Comparison of ENCODE assay signal across 11 cellular contexts in the genomic region with DNA sequence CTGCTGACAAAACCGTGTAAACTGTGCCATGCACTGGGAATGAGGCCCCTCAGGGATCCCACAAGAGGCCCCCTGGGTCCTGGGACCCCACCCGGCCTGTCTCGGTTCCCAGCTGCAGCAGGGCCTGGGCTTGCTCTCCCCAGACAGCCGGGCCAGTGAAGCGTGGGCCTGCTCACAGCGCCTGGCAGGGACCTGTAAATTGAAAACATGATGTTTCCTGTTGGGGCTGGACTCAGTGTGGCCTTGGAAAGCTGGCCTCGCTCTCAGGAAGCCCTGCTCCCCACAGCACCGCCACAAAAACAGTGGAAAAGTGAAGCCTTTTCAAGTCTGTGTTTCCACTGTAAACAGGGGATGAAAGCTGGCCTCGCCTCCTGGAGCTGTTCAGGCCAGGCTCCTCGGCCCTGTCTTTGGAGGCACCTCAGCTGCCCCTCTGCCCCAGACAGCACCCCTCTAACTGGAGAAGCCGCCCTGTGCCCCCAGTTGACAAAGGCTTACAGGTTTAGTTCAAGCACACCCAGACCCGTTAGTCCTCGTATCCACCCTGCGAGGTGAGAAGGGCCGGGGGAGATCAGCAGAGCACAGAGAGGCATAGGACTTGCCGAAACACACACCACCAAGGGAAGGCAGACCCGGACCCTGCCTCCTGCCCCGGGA.
DNase-seq lines count a peak whose midpoint lies in the region; ATAC-seq and TF ChIP-seq lines count a peak whose summit lies in the region.
"Had no signal": no experiment of that assay in that cellular context is flagged by ENCODE, and none has a peak within 500 bp of the region (broad histone marks: within the 10 kb centered on the region; RNA-seq: fewer than 3 reads in every experiment).

No MANE protein-coding gene starts in this region.

- peaks cover 0 to 4% (median 2%) of the 10 kb centered on the region in 3 donors for H3K36me3 Mint-ChIP-seq in CD8-positive, alpha-beta memory T cell
- no peaks in the 10 kb centered on the region for H3K36me3 Mint-ChIP-seq in CD4-positive, alpha-beta T cell (ENCODE audit: low read depth)

- H3K27ac Mint-ChIP-seq in CD8-positive, alpha-beta memory T cell = peak overlapping the region in 1 of 8 donors; percentile 12
- H3K27ac Mint-ChIP-seq in CD4-positive, alpha-beta T cell = no peak overlapping the region

- peak overlapping the region; percentile 38 for H3K27ac ChIP-seq in CD8-positive, alpha-beta memory T cell (ENCODE audit: low read depth, low read length)
- H3K27ac ChIP-seq in iPS-20b (ENCODE audit: low read length) = no peak overlapping the region
- no peak overlapping the region for H3K27ac ChIP-seq in CD4-positive, alpha-beta T cell (ENCODE audit: low read depth, low read length)
- H3K27ac ChIP-seq: HL-60 had no signal

- intact Hi-C loops in CD4-positive, alpha-beta T cell (cut with DNase I, micrococcal nuclease) = no loop called here

- no peaks in the 10 kb centered on the region for H3K9me3 Mint-ChIP-seq in CD8-positive, alpha-beta memory T cell
- H3K9me3 Mint-ChIP-seq in CD4-positive, alpha-beta T cell = no peaks in the 10 kb centered on the region
- H3K9me3 Mint-ChIP-seq: H9 had no signal

- POLR2A ChIA-PET in CD8-positive, alpha-beta memory T cell (lab: Charles Lee) = no interaction called here
- POLR2A ChIA-PET in CD4-positive, alpha-beta T cell (lab: Charles Lee) = no interaction called here

- H3K9ac ChIP-seq in iPS-20b (ENCODE audit: low read depth, low read length) = 0 out of 2 replicates have a peak overlapping the region, but pooled peaks have one; percentile 27

- ATAC-seq in HG03469 (IDR thresholded peaks at IDR 0.05; ENCODE audit: unreplicated experiment) (no peak), GM19452 (IDR thresholded peaks at IDR 0.05; ENCODE audit: unreplicated experiment) (no peak)
- no peak for ATAC-seq in CD4-positive, alpha-beta T cell (ENCODE audit: poor library complexity)

- no peak for DNase-seq in CD8-positive, alpha-beta memory T cell
- peak; percentile 61 for DNase-seq in astrocyte of the spinal cord (ENCODE audit: low read depth, low spot score)
- peak; percentile 39 for DNase-seq in renal cortical epithelial cell (ENCODE audit: low read depth)
- no peak for DNase-seq in NCI-H82 (lab: John Stamatoyannopoulos, UW)
- DNase-seq in CD4-positive, alpha-beta T cell = no peak
- DNase-seq: cerebellar nuclear complex, H9 had no signal

- no peak overlapping the region for H3K4me3 Mint-ChIP-seq in CD8-positive, alpha-beta memory T cell
- H3K4me3 Mint-ChIP-seq in CD4-positive, alpha-beta T cell = no peak overlapping the region
- H3K4me3 Mint-ChIP-seq: H9 had no signal

- no peaks in the 10 kb centered on the region for H3K36me3 ChIP-seq in CD8-positive, alpha-beta memory T cell (ENCODE audit: insufficient read depth, low read length)
- no peaks in the 10 kb centered on the region for H3K36me3 ChIP-seq in iPS-20b (ENCODE audit: insufficient read depth, low read depth, low read length)

- in situ Hi-C loops in astrocyte of the spinal cord (cut with HindIII; ENCODE audit: low sequenced_read_pairs) = no loop called here

- H3K27me3 ChIP-seq in CD8-positive, alpha-beta memory T cell (ENCODE audit: insufficient read depth, low read length, poor library complexity, severe bottlenecking) = no peaks in the 10 kb centered on the region
- H3K27me3 ChIP-seq in iPS-20b (ENCODE audit: insufficient read depth, low read length) = no peaks in the 10 kb centered on the region
- no peaks in the 10 kb centered on the region for H3K27me3 ChIP-seq in CD4-positive, alpha-beta T cell (ENCODE audit: control insufficient read depth, insufficient read depth, low read length)

- H3K4me1 Mint-ChIP-seq in CD8-positive, alpha-beta memory T cell = no peaks in the 10 kb centered on the region
- H3K4me1 Mint-ChIP-seq in CD4-positive, alpha-beta T cell (ENCODE audit: low read depth) = no peaks in the 10 kb centered on the region

- no peaks in the 10 kb centered on the region for H3K4me1 ChIP-seq in CD8-positive, alpha-beta memory T cell (ENCODE audit: insufficient read depth, low read length)
- peaks cover 13% of the 10 kb centered on the region; the same call in 1 of the 2 replicates for H3K4me1 ChIP-seq in iPS-20b (ENCODE audit: insufficient read depth, low read length)

- CTCF ChIA-PET in CD8-positive, alpha-beta memory T cell (lab: Charles Lee) = interaction anchor here (1.0 kb wide), 1 partner anchor 19 kb away, joined by 4 read pairs; no protein-coding TSS in a partner anchor
- CTCF ChIA-PET in CD4-positive, alpha-beta T cell (lab: Charles Lee) = no interaction called here

- H3K27me3 Mint-ChIP-seq in CD8-positive, alpha-beta memory T cell = no peaks in the 10 kb centered on the region
- H3K27me3 Mint-ChIP-seq in CD4-positive, alpha-beta T cell = no peaks in the 10 kb centered on the region

- no peak for TF ChIP-seq CTCF in astrocyte of the spinal cord (IDR thresholded peaks at IDR 0.05; ENCODE audit: low read depth, low read length)
- no peak for TF ChIP-seq CTCF in CD4-positive, alpha-beta T cell (IDR thresholded peaks at IDR 0.05)

- no peaks in the 10 kb centered on the region for H3K9me3 ChIP-seq in CD8-positive, alpha-beta memory T cell (ENCODE audit: low read length)
- H3K9me3 ChIP-seq in iPS-20b (ENCODE audit: insufficient read depth, low read depth, low read length) = no peaks in the 10 kb centered on the region
- no peaks in the 10 kb centered on the region for H3K9me3 ChIP-seq in CD4-positive, alpha-beta T cell (ENCODE audit: control insufficient read depth, low read length)

- H3K4me3 ChIP-seq in CD8-positive, alpha-beta memory T cell (ENCODE audit: low read length) = no peak overlapping the region
- no peak overlapping the region for H3K4me3 ChIP-seq in astrocyte of the spinal cord (ENCODE audit: low read depth, low read length)
- no peak overlapping the region for H3K4me3 ChIP-seq in iPS-20b (ENCODE audit: low read length)

Comparison
In these comparisons a context has a peak if more than half of its experiments do, and no peak if none do; other contexts are left out.
1. DNase-seq: peak in astrocyte of the spinal cord (single experiment) and renal cortical epithelial cell (single experiment); none in CD8-positive, alpha-beta memory T cell (0 of 5), NCI-H82 (single experiment) and CD4-positive, alpha-beta T cell (0 of 10).